Comparison of ENCODE assay signal across 7 cellular contexts in the genomic region with DNA sequence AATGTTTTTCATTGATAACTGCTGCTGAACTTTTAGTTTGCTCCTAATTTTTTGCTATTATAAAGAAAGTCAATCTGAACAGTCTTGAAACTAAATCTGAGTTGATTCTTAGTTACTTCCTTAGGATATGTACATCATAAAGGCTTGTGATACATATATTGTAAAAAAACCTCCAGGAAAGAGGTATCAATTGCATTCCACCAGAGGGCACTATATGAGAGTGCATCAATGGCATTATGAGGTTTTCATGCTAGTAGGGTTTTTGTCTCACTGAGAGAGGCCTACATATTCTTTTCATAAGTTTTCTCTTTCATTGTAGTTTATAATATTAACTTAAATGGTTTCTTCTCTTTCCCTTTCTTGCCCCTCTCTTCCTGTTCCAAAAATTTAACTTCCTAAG. TPM values are rescaled to one million over a fixed set of nuclear protein-coding genes. Genes with fewer than 3 reads are reported as not detected.
DNase-seq lines count a peak whose midpoint lies in the region; ATAC-seq, FAIRE-seq and TF ChIP-seq lines count a peak whose summit lies in the region.

No MANE protein-coding gene starts in this region.

- H3K79me2 ChIP-seq in keratinocyte (ENCODE audit: control insufficient read depth, insufficient read depth, low read length), result no peaks in the 10 kb centered on the region

- ATAC-seq in GM19328 (IDR thresholded peaks at IDR 0.05; ENCODE audit: unreplicated experiment) (no peak), T-cell (replicated peaks in 1 of 4) (no peak)

- no peaks in the 10 kb centered on the region for H3K27me3 Mint-ChIP-seq in HFFc6 (ENCODE audit: insufficient read depth)
- H3K27me3 Mint-ChIP-seq in T-helper 1 cell treated with Interleukin-12 subunit alpha and Interleukin-12 subunit beta and Interleukin-4 antibody, amounts not matched to agents 30 μg/mL and 1 μg/mL, for 36 hours (ENCODE audit: low read depth), result no peaks in the 10 kb centered on the region
- H3K27me3 Mint-ChIP-seq in T-cell, result no peaks in the 10 kb centered on the region

- H3K4me1 Mint-ChIP-seq in HFFc6 (ENCODE audit: low read depth) (no peaks in the 10 kb centered on the region), T-cell (no peaks in the 10 kb centered on the region)
- H3K4me1 Mint-ChIP-seq in T-helper 1 cell treated with Interleukin-12 subunit alpha and Interleukin-12 subunit beta and Interleukin-4 antibody, amounts not matched to agents 30 μg/mL and 1 μg/mL, for 36 hours (ENCODE audit: low read depth), result peaks cover 2% of the 10 kb centered on the region

- POLR2A ChIA-PET in T-cell (lab: Charles Lee), result no interaction called here

- no peaks in the 10 kb centered on the region for H4K20me1 ChIP-seq in keratinocyte (ENCODE audit: control insufficient read depth, extremely low read depth, insufficient read depth, low read length)

- H3K27ac ChIP-seq in keratinocyte (ENCODE audit: control insufficient read depth, insufficient read depth, low read length), result no peak overlapping the region

- DNase-seq in EH (ENCODE audit: low read depth) (peak; percentile 30), HFFc6 (peak; percentile 45), keratinocyte (ENCODE audit: low read depth, low spot score) (no peak), T-cell (no peak)
- DNase-seq in stimulated activated CD4-positive, alpha-beta T cell treated with anti-CD3 and anti-CD28 coated beads, Interleukin-4, amount 100 ng/mL, for 4 hours, result no peak

- no peaks in the 10 kb centered on the region for H3K9me3 ChIP-seq in keratinocyte (ENCODE audit: control insufficient read depth, low read depth, low read length)

- no peaks in the 10 kb centered on the region for H3K27me3 ChIP-seq in keratinocyte (ENCODE audit: control insufficient read depth, extremely low read depth, insufficient read depth, low read length)

- H3K27ac Mint-ChIP-seq in HFFc6 (no peak overlapping the region), T-cell (no peak overlapping the region)
- peak overlapping the region; percentile 11 for H3K27ac Mint-ChIP-seq in T-helper 1 cell treated with Interleukin-12 subunit alpha and Interleukin-12 subunit beta and Interleukin-4 antibody, amounts not matched to agents 30 μg/mL and 1 μg/mL, for 36 hours

- H2AFZ ChIP-seq in keratinocyte (ENCODE audit: control insufficient read depth, low read length), result no peak overlapping the region

- dilution Hi-C loops in keratinocyte (cut with MboI; ENCODE audit: extremely low pct_ligation_motif_present, low sequenced_read_pairs), result no loop called here

- H3K36me3 ChIP-seq in keratinocyte (ENCODE audit: control insufficient read depth in 2 of 2, extremely low read depth in 1 of 2, insufficient read depth in 2 of 2, low read length in 2 of 2), result peaks cover 4% of the 10 kb centered on the region in 2 experiments

- H3K36me3 Mint-ChIP-seq in HFFc6 (ENCODE audit: low read depth), result peaks cover 27% of the 10 kb centered on the region
- peaks cover 29% of the 10 kb centered on the region for H3K36me3 Mint-ChIP-seq in T-helper 1 cell treated with Interleukin-12 subunit alpha and Interleukin-12 subunit beta and Interleukin-4 antibody, amounts not matched to agents 30 μg/mL and 1 μg/mL, for 36 hours (ENCODE audit: low read depth)
- peaks cover 78% of the 10 kb centered on the region for H3K36me3 Mint-ChIP-seq in T-cell

- no peaks in the 10 kb centered on the region for H3K9me3 Mint-ChIP-seq in HFFc6
- no peaks in the 10 kb centered on the region for H3K9me3 Mint-ChIP-seq in T-helper 1 cell treated with Interleukin-12 subunit alpha and Interleukin-12 subunit beta and Interleukin-4 antibody, amounts not matched to agents 30 μg/mL and 1 μg/mL, for 36 hours
- H3K9me3 Mint-ChIP-seq in T-cell, result no peaks in the 10 kb centered on the region

- H3K4me2 ChIP-seq in keratinocyte (ENCODE audit: control insufficient read depth, extremely low read depth, insufficient read depth, low read depth, low read length), result no peak overlapping the region

- H3K9me1 ChIP-seq in keratinocyte (ENCODE audit: control insufficient read depth, extremely low read depth, insufficient read depth, low read length), result no peaks in the 10 kb centered on the region

- CTCF ChIA-PET in T-cell (lab: Charles Lee), result interaction anchor here (0.5 to 0.7 kb wide), 2 partner anchors 173 to 819 kb away, joined by 3 to 5 read pairs; no protein-coding TSS in a partner anchor

- no peaks in the 10 kb centered on the region for H3K4me1 ChIP-seq in keratinocyte (ENCODE audit: control insufficient read depth, extremely low read depth, insufficient read depth, low read length)

- TF ChIP-seq CTCF in HFFc6 (IDR thresholded peaks at IDR 0.05) (peak; percentile 84), keratinocyte (optimal IDR thresholded peaks at IDR 0.05 in 1 of 3, IDR thresholded peaks at IDR 0.05 in 1 of 3, conservative IDR thresholded peaks at IDR 0.05 in 1 of 3; ENCODE audit: extremely low read depth in 1 of 3, insufficient read depth in 2 of 3, low read length in 3 of 3) (peak in 2 of 3 experiments; percentile 52 to 57)

- no peak overlapping the region for H3K4me3 ChIP-seq in keratinocyte (ENCODE audit: control insufficient read depth in 2 of 3, extremely low read depth in 1 of 3, insufficient read depth in 2 of 3, low read depth in 1 of 3, low read length in 3 of 3)

- H3K4me3 Mint-ChIP-seq in HFFc6 (no peak overlapping the region), T-cell (no peak overlapping the region)
- H3K4me3 Mint-ChIP-seq in T-helper 1 cell treated with Interleukin-12 subunit alpha and Interleukin-12 subunit beta and Interleukin-4 antibody, amounts not matched to agents 30 μg/mL and 1 μg/mL, for 36 hours, result no peak overlapping the region

- H3K9ac ChIP-seq in keratinocyte (ENCODE audit: control insufficient read depth, extremely low read depth, insufficient read depth, low read length), result no peak overlapping the region

- peak; percentile 69 for FAIRE-seq in keratinocyte (lab: Jason Lieb, UNC)

RNA-seq across cellular contexts. Expression of a gene that starts 46.9 kb away (rescaled TPM):
- 10 to 100 TPM; 21.3 to 28.3 (median 22.9) TPM for total RNA-seq in HFFc6 (2021; fragmentation: NEBNext Ultra II Directional; extraction: Animal tissue kit (Norgen Biotek cat#: 25700))
- polyA plus RNA-seq in keratinocyte, result 43.4 to 53.0 TPM (median 49.2 TPM) in 3 replicates
- polyA plus RNA-seq in keratinocyte (2011; ENCODE audit: low read depth), result 9.7 TPM
- polyA plus RNA-seq in keratinocyte (2011; cell fraction: cytosol; rRNA removed), result 12.3 and 20.3 TPM in 2 replicates
- 102 and 112 TPM in 2 replicates for polyA plus RNA-seq in keratinocyte (2011; cell fraction: nucleus; rRNA removed)
- 17.1 and 22.3 TPM in 2 replicates for polyA plus RNA-seq in keratinocyte (2012; ENCODE audit: low replicate concordance)
- polyA minus RNA-seq in keratinocyte, result 56.6 to 130 TPM (median 114 TPM) in 3 replicates
- polyA minus RNA-seq in keratinocyte (2011; cell fraction: cytosol; rRNA and poly(A)+ RNA removed), result 17.6 TPM
- 97.7 and 159 TPM in 2 replicates for polyA minus RNA-seq in keratinocyte (2011; cell fraction: nucleus; rRNA and poly(A)+ RNA removed)
- 10 to 100 TPM; 14.4 to 30.7 (median 26.0) TPM for total RNA-seq in T-cell

Comparison
In these comparisons a context has a peak if more than half of its experiments do, and no peak if none do; other contexts are left out.
1. DNase-seq: peak in EH (single experiment) and HFFc6 (single experiment); none in keratinocyte (single experiment), T-cell (0 of 34) and stimulated activated CD4-positive, alpha-beta T cell treated with anti-CD3 and anti-CD28 coated beads, Interleukin-4, amount 100 ng/mL, for 4 hours (0 of 2).